11 cellular contexts compared by ENCODE assay signal in the genomic region with DNA sequence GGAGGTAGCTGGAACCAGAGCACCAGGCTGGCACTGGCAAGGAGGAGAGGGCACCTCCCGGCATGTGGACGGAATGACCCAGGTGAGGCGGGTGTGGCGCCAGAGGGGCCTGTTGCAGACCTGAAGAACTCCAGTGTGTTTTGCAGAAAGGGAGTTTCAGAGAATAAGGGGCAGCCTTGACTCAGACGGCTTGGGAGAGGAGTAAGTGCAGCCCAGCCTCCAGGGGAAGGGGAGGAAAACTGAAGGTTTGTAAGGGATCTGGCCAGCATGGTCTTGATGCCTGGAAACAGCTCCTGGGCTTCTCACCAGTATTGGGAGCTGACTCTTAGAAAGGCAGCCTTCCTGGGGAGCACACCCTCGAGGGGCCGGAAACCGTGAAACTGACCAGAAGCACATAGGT.
DNase-seq lines count a peak whose midpoint lies in the region; ATAC-seq and TF ChIP-seq lines count a peak whose summit lies in the region.
"Had no signal": no experiment of that assay in that cellular context is flagged by ENCODE, and none has a peak within 500 bp of the region (broad histone marks: within the 10 kb centered on the region; RNA-seq: fewer than 3 reads in every experiment).

No MANE protein-coding gene starts in this region.

- no peaks in the 10 kb centered on the region for H3F3A ChIP-seq in Loucy (ENCODE audit: low read depth)

- no peaks in the 10 kb centered on the region for H3K9me2 ChIP-seq in Loucy (replicated peaks; ENCODE audit: low read depth, low read length)

- H3K27me3 Mint-ChIP-seq in activated T-helper 2 cell treated with anti-CD3 and anti-CD28 coated beads, Interferon-gamma antibody, Interleukin-2, Interleukin-4, amounts not matched to agents 10 μg/mL and 5 μg/mL and 100 μg/mL, durations not matched to agents 14 hours and 24 hours and 36 hours (ENCODE audit: low read depth) = no peaks in the 10 kb centered on the region
- peaks cover 8% of the 10 kb centered on the region for H3K27me3 Mint-ChIP-seq in activated T-cell treated with anti-CD3 and anti-CD28 coated beads, Interleukin-2, amount 50 U/mL, for 24 hours

- no peak for TF ChIP-seq CTCF in right atrium auricular region (IDR thresholded peaks at IDR 0.05)
- no peak for TF ChIP-seq CTCF in Loucy (conservative IDR thresholded peaks at IDR 0.05; ENCODE audit: low read length)
- TF ChIP-seq CTCF in dorsolateral prefrontal cortex (IDR thresholded peaks at IDR 0.05 in 54 of 56, conservative IDR thresholded peaks at IDR 0.05 in 2 of 56; ENCODE audit: low read depth in 1 of 56, partially characterized antibody in 56 of 56) = no peak
- no peak for TF ChIP-seq CTCF in spleen (IDR thresholded peaks at IDR 0.05 in 8 of 11, conservative IDR thresholded peaks at IDR 0.05 in 3 of 11)

- no peak overlapping the region for H3K27ac Mint-ChIP-seq in activated T-helper 2 cell treated with anti-CD3 and anti-CD28 coated beads, Interferon-gamma antibody, Interleukin-2, Interleukin-4, amounts not matched to agents 10 μg/mL and 5 μg/mL and 100 μg/mL, durations not matched to agents 14 hours and 24 hours and 36 hours
- no peak overlapping the region for H3K27ac Mint-ChIP-seq in activated T-cell treated with anti-CD3 and anti-CD28 coated beads, Interleukin-2, amount 50 U/mL, for 24 hours
- H3K27ac Mint-ChIP-seq: CD4-positive, CD25-positive, alpha-beta regulatory T cell; GM23338 had no signal

- no peaks in the 10 kb centered on the region for H3K79me2 ChIP-seq in Loucy (ENCODE audit: insufficient read depth, low read length)

- H3K9me3 Mint-ChIP-seq in activated T-helper 2 cell treated with anti-CD3 and anti-CD28 coated beads, Interferon-gamma antibody, Interleukin-2, Interleukin-4, amounts not matched to agents 10 μg/mL and 5 μg/mL and 100 μg/mL, durations not matched to agents 14 hours and 24 hours and 36 hours = no peaks in the 10 kb centered on the region
- H3K9me3 Mint-ChIP-seq in activated T-cell treated with anti-CD3 and anti-CD28 coated beads, Interleukin-2, amount 50 U/mL, for 24 hours = no peaks in the 10 kb centered on the region
- H3K9me3 Mint-ChIP-seq: CD4-positive, CD25-positive, alpha-beta regulatory T cell; GM23338 had no signal

- WGBS in spleen, 5 donors = 68 to 71% (median 69%) methylated on average over 8 of the region's 8 CpGs

- no peaks in the 10 kb centered on the region for H4K20me1 ChIP-seq in Loucy (ENCODE audit: insufficient read depth, low read length, poor library complexity, severe bottlenecking)

- H3K4me1 ChIP-seq in right atrium auricular region (peaks cover 0 to 5% of the 10 kb centered on the region in 2 donors), Loucy (ENCODE audit: insufficient read depth, low read length, poor library complexity, severe bottlenecking) (no peaks in the 10 kb centered on the region), spleen (peaks cover 0 to 17% (median 7%) of the 10 kb centered on the region in 6 donors)

- H3K9ac ChIP-seq in Loucy (ENCODE audit: low read depth, low read length, poor library complexity, severe bottlenecking) = no peak overlapping the region
- H3K9ac ChIP-seq: BLaER1 treated with 17β-estradiol and CSF1 and Interleukin-3, amounts not matched to agents 10 nM and 100 nM had no signal

- H3K27me3 ChIP-seq in right atrium auricular region = no peaks in the 10 kb centered on the region
- H3K27me3 ChIP-seq in Loucy (ENCODE audit: insufficient read depth, low read length, poor library complexity, severe bottlenecking) = no peaks in the 10 kb centered on the region
- H3K27me3 ChIP-seq in dorsolateral prefrontal cortex = no peaks in the 10 kb centered on the region
- H3K27me3 ChIP-seq in spleen (replicated peaks in 1 of 7) = peaks cover 0 to 8% (median 0%) of the 10 kb centered on the region in 7 donors
- H3K27me3 ChIP-seq: BLaER1 treated with 17β-estradiol and CSF1 and Interleukin-3, amounts not matched to agents 10 nM and 100 nM had no signal

- DNase-seq in left cardiac atrium = no peak
- DNase-seq in right atrium auricular region (ENCODE audit: low spot score) = no peak
- DNase-seq in dorsolateral prefrontal cortex = no peak
- peak; percentile 50 for DNase-seq in spleen
- no peak for DNase-seq in activated T-helper 2 cell treated with anti-CD3 and anti-CD28 coated beads, Interferon-gamma antibody, Interleukin-2, Interleukin-4, amounts not matched to agents 10 μg/mL and 5 μg/mL and 100 μg/mL, durations not matched to agents 14 hours and 24 hours and 36 hours (ENCODE audit: low spot score)
- no peak for DNase-seq in sciatic nerve (ENCODE audit: low spot score)
- no peak for DNase-seq in activated T-cell treated with anti-CD3 and anti-CD28 coated beads, Interleukin-2, amount 50 U/mL, for 24 hours

- H3K27ac ChIP-seq in right atrium auricular region (no peak overlapping the region), dorsolateral prefrontal cortex (peak overlapping the region in 35 of 59 donors; percentile 2 to 82 (median 59)), spleen (no peak overlapping the region)
- H3K27ac ChIP-seq: BLaER1 treated with 17β-estradiol and CSF1 and Interleukin-3, amounts not matched to agents 10 nM and 100 nM had no signal

- no peaks in the 10 kb centered on the region for H3K4me1 Mint-ChIP-seq in activated T-helper 2 cell treated with anti-CD3 and anti-CD28 coated beads, Interferon-gamma antibody, Interleukin-2, Interleukin-4, amounts not matched to agents 10 μg/mL and 5 μg/mL and 100 μg/mL, durations not matched to agents 14 hours and 24 hours and 36 hours (ENCODE audit: low read depth)
- no peaks in the 10 kb centered on the region for H3K4me1 Mint-ChIP-seq in activated T-cell treated with anti-CD3 and anti-CD28 coated beads, Interleukin-2, amount 50 U/mL, for 24 hours (ENCODE audit: low read depth)
- H3K4me1 Mint-ChIP-seq: CD4-positive, CD25-positive, alpha-beta regulatory T cell had no signal

- H3K4me3 ChIP-seq in right atrium auricular region (no peak overlapping the region), Loucy (ENCODE audit: low read length, poor library complexity, severe bottlenecking) (no peak overlapping the region), dorsolateral prefrontal cortex (no peak overlapping the region), spleen (no peak overlapping the region)
- H3K4me3 ChIP-seq: BLaER1 treated with 17β-estradiol and CSF1 and Interleukin-3, amounts not matched to agents 10 nM and 100 nM; GM23338 had no signal

- H3K4me3 Mint-ChIP-seq in activated T-helper 2 cell treated with anti-CD3 and anti-CD28 coated beads, Interferon-gamma antibody, Interleukin-2, Interleukin-4, amounts not matched to agents 10 μg/mL and 5 μg/mL and 100 μg/mL, durations not matched to agents 14 hours and 24 hours and 36 hours (ENCODE audit: low read depth) = no peak overlapping the region
- H3K4me3 Mint-ChIP-seq in activated T-cell treated with anti-CD3 and anti-CD28 coated beads, Interleukin-2, amount 50 U/mL, for 24 hours = no peak overlapping the region
- H3K4me3 Mint-ChIP-seq: CD4-positive, CD25-positive, alpha-beta regulatory T cell; GM23338 had no signal

- H3K36me3 ChIP-seq in right atrium auricular region (no peaks in the 10 kb centered on the region), Loucy (ENCODE audit: insufficient read depth, low read length) (no peaks in the 10 kb centered on the region), spleen (no peaks in the 10 kb centered on the region)

- H3K9me3 ChIP-seq in right atrium auricular region (no peaks in the 10 kb centered on the region), Loucy (ENCODE audit: insufficient read depth, low read depth, low read length) (no peaks in the 10 kb centered on the region), spleen (no peaks in the 10 kb centered on the region)
- H3K9me3 ChIP-seq: BLaER1 treated with 17β-estradiol and CSF1 and Interleukin-3, amounts not matched to agents 10 nM and 100 nM had no signal

- no peak for TF ChIP-seq POLR2A in spleen (IDR thresholded peaks at IDR 0.05)

- ATAC-seq in left cardiac atrium (peak; percentile 3 to 9), sciatic nerve (no peak)

- intact Hi-C loops in left cardiac atrium (cut with DNase I) (loop anchor here (2.0 kb wide), 3 partner anchors 76 to 458 kb away; no protein-coding TSS in a partner anchor), dorsolateral prefrontal cortex (cut with DNase I) (loop anchor here (1.0 to 5.0 kb wide), 10 partner anchors 43 to 458 kb away; no protein-coding TSS in a partner anchor), spleen (cut with DNase I; ENCODE audit: low total_unique reads) (loop anchor here (1.0 to 5.0 kb wide), 2 partner anchors 151 to 458 kb away; no protein-coding TSS in a partner anchor), sciatic nerve (cut with DNase I) (loop anchor here (5.0 kb wide), 2 partner anchors 77 to 1942 kb away; no protein-coding TSS in a partner anchor)
- intact Hi-C loops in activated T-helper 2 cell treated with anti-CD3 and anti-CD28 coated beads, Interferon-gamma antibody, Interleukin-2, Interleukin-4, amounts not matched to agents 10 μg/mL and 5 μg/mL and 100 μg/mL, durations not matched to agents 14 hours and 24 hours and 36 hours (cut with micrococcal nuclease) = loop anchor here (1.0 to 5.0 kb wide), 3 partner anchors 151 to 1043 kb away; no protein-coding TSS in a partner anchor

- peak overlapping the region; percentile 55 for H2AFZ ChIP-seq in Loucy (ENCODE audit: low read length)
- H2AFZ ChIP-seq: GM23338 had no signal

- no peaks in the 10 kb centered on the region for H3K36me3 Mint-ChIP-seq in activated T-helper 2 cell treated with anti-CD3 and anti-CD28 coated beads, Interferon-gamma antibody, Interleukin-2, Interleukin-4, amounts not matched to agents 10 μg/mL and 5 μg/mL and 100 μg/mL, durations not matched to agents 14 hours and 24 hours and 36 hours (ENCODE audit: low read depth)
- H3K36me3 Mint-ChIP-seq in activated T-cell treated with anti-CD3 and anti-CD28 coated beads, Interleukin-2, amount 50 U/mL, for 24 hours (ENCODE audit: low read depth) = no peaks in the 10 kb centered on the region
- H3K36me3 Mint-ChIP-seq: CD4-positive, CD25-positive, alpha-beta regulatory T cell had no signal

- no peak overlapping the region for H3K4me2 ChIP-seq in Loucy (ENCODE audit: low read depth, low read length, poor library complexity, severe bottlenecking)
- H3K4me2 ChIP-seq: GM23338 had no signal

Comparison
In these comparisons a context has a peak if more than half of its experiments do, and no peak if none do; other contexts are left out.
1. H3K27ac ChIP-seq: peak in dorsolateral prefrontal cortex (35 of 59); none in right atrium auricular region (0 of 2) and spleen (0 of 8).